Comparison of ENCODE assay signal across 19 cellular contexts in genomic region chr2:210584834-210585233, GRCh38. TPM values are rescaled to one million over a fixed set of nuclear protein-coding genes. Genes with fewer than 3 reads are reported as not detected.
A peak's percentile ranks its signal among the peaks of the same experiment; 100 is the strongest.
DNase-seq lines count a peak whose midpoint lies in the region; ATAC-seq, FAIRE-seq and TF ChIP-seq lines count a peak whose summit lies in the region.
"Had no signal": no experiment of that assay in that cellular context is flagged by ENCODE, and none has a peak within 500 bp of the region (broad histone marks: within the 10 kb centered on the region; RNA-seq: fewer than 3 reads in every experiment).

No MANE protein-coding gene starts in this region.

- H3K9ac ChIP-seq in PC-3 (ENCODE audit: low read length) (peak overlapping the region; percentile 54), endothelial cell of umbilical vein (replicated peaks; ENCODE audit: extremely low read depth, insufficient read depth, low read length) (no peak overlapping the region)

- H3K4me2 ChIP-seq in PC-3 (ENCODE audit: low read length), result peak overlapping the region; percentile 47
- no peak overlapping the region for H3K4me2 ChIP-seq in endothelial cell of umbilical vein (ENCODE audit: insufficient read depth, low read length)

- no peaks in the 10 kb centered on the region for H3K36me3 Mint-ChIP-seq in CD14-positive monocyte
- H3K36me3 Mint-ChIP-seq: memory B cell; stimulated activated naive B cell treated with anti-CD40 and anti-IgM and Interleukin-4, amounts not matched to agents 10 μg/mL and 1 μg/mL and 100 μg/mL, for 72 hours had no signal

- no peak for TF ChIP-seq POLR2A in endothelial cell of umbilical vein (IDR thresholded peaks at IDR 0.05; ENCODE audit: low read depth, low read length)

- H3K27me3 ChIP-seq in PC-3 (ENCODE audit: low read length), result no peaks in the 10 kb centered on the region
- no peaks in the 10 kb centered on the region for H3K27me3 ChIP-seq in endothelial cell of umbilical vein (ENCODE audit: control insufficient read depth in 2 of 2, insufficient read depth in 2 of 2, low read length in 2 of 2)
- H3K27me3 ChIP-seq: upper lobe of left lung had no signal

- no peaks in the 10 kb centered on the region for H3K27me3 Mint-ChIP-seq in CD14-positive monocyte (ENCODE audit: low read depth in 3 of 3)
- H3K27me3 Mint-ChIP-seq: memory B cell; stimulated activated naive B cell treated with anti-CD40 and anti-IgM and Interleukin-4, amounts not matched to agents 10 μg/mL and 1 μg/mL and 100 μg/mL, for 72 hours had no signal

- no peak overlapping the region for H3K27ac Mint-ChIP-seq in CD14-positive monocyte
- H3K27ac Mint-ChIP-seq: activated CD4-positive, alpha-beta memory T cell treated with anti-CD3 and anti-CD28 coated beads, Interleukin-2, amount 10 ng/mL, durations not matched to agents 7 days and 5 days; activated T-helper 1 cell treated with anti-CD3 and anti-CD28 coated beads, Interleukin-12 subunit alpha, Interleukin-12 subunit beta, Interleukin-2, Interleukin-4 antibody, amounts not matched to agents 30 ng/mL and 10 ng/mL and 1 ng/mL, durations not matched to agents 14 hours and 24 hours and 36 hours; memory B cell; stimulated activated naive B cell treated with anti-CD40 and anti-IgM and Interleukin-4, amounts not matched to agents 10 μg/mL and 1 μg/mL and 100 μg/mL, for 72 hours had no signal

- DNase-seq in DMS53 treated with DMSO at 0.1 percent for 48 hours (lab: John Stamatoyannopoulos, UW; ENCODE audit: unreplicated experiment) (peak; percentile 24), PC-3 (peak; percentile 86), endothelial cell of umbilical vein (ENCODE audit: low read depth, low spot score) (peak; percentile 10), myocyte (ENCODE audit: low read depth) (peak; percentile 65), hypothalamus (lab: John Stamatoyannopoulos, UW) (no peak), CD14-positive monocyte (ENCODE audit: low spot score) (no peak), NCI-H446 treated with DMSO at 0.1 percent for 48 hours (lab: John Stamatoyannopoulos, UW) (no peak), NCI-H2029 treated with DMSO at 0.1 percent for 48 hours (lab: John Stamatoyannopoulos, UW) (no peak)
- DNase-seq: activated CD4-positive, alpha-beta memory T cell treated with anti-CD3 and anti-CD28 coated beads, Interleukin-2, amount 10 ng/mL, durations not matched to agents 7 days and 5 days; NCI-H2171; nucleus accumbens; stimulated activated naive B cell treated with anti-CD40 and anti-IgM and Interleukin-4, amounts not matched to agents 10 μg/mL and 1 μg/mL and 100 μg/mL, for 72 hours; upper lobe of left lung had no signal

- peak; percentile 8 for FAIRE-seq in endothelial cell of umbilical vein (lab: Jason Lieb, UNC)
- FAIRE-seq: GM18507, HTR-8/SVneo, TTC549 had no signal

- H3K36me3 ChIP-seq in PC-3 (ENCODE audit: low read depth, low read length) (no peaks in the 10 kb centered on the region), endothelial cell of umbilical vein (ENCODE audit: control insufficient read depth in 2 of 2, extremely low read depth in 1 of 2, insufficient read depth in 2 of 2, low read length in 2 of 2) (no peaks in the 10 kb centered on the region)
- H3K36me3 ChIP-seq: upper lobe of left lung had no signal

- no peaks in the 10 kb centered on the region for H3K9me1 ChIP-seq in endothelial cell of umbilical vein (replicated peaks; ENCODE audit: control insufficient read depth, extremely low read depth, insufficient read depth, low read length)

- no peak overlapping the region for H3K4me3 Mint-ChIP-seq in CD14-positive monocyte
- H3K4me3 Mint-ChIP-seq: activated CD4-positive, alpha-beta memory T cell treated with anti-CD3 and anti-CD28 coated beads, Interleukin-2, amount 10 ng/mL, durations not matched to agents 7 days and 5 days; activated T-helper 1 cell treated with anti-CD3 and anti-CD28 coated beads, Interleukin-12 subunit alpha, Interleukin-12 subunit beta, Interleukin-2, Interleukin-4 antibody, amounts not matched to agents 30 ng/mL and 10 ng/mL and 1 ng/mL, durations not matched to agents 14 hours and 24 hours and 36 hours; memory B cell; stimulated activated naive B cell treated with anti-CD40 and anti-IgM and Interleukin-4, amounts not matched to agents 10 μg/mL and 1 μg/mL and 100 μg/mL, for 72 hours had no signal

- ATAC-seq in PC-3, result peak; percentile 95
- ATAC-seq: stimulated activated naive B cell treated with anti-CD40 and anti-IgM and Interleukin-4, amounts not matched to agents 10 μg/mL and 1 μg/mL and 100 μg/mL, for 72 hours had no signal

- CTCF ChIA-PET in PC-3 (lab: Charles Lee), result no interaction called here
- CTCF ChIA-PET in endothelial cell of umbilical vein (lab: Charles Lee), result interaction anchor here (1.8 kb wide), 1 partner anchor 9 kb away, joined by 5 read pairs; no protein-coding TSS in a partner anchor

- BruUV-seq in PC-3 (replicated peaks; lab: Mats Ljungman, UMichigan), result no TSS peak
- no TSS peak for BruUV-seq in endothelial cell of umbilical vein (replicated peaks; lab: Mats Ljungman, UMichigan)

- H4K20me1 ChIP-seq in PC-3 (ENCODE audit: low read length) (no peaks in the 10 kb centered on the region), endothelial cell of umbilical vein (replicated peaks; ENCODE audit: control insufficient read depth, extremely low read depth, insufficient read depth, low read length) (no peaks in the 10 kb centered on the region)

- POLR2A ChIA-PET in PC-3 (lab: Charles Lee; ENCODE audit: unreplicated experiment) (interaction anchor here (0.6 kb wide), 1 partner anchor 692 kb away, joined by 3 read pairs; no protein-coding TSS in a partner anchor), endothelial cell of umbilical vein (lab: Charles Lee) (no interaction called here)

- H3F3A ChIP-seq in PC-3 (ENCODE audit: low read length, unreplicated experiment), result no peaks in the 10 kb centered on the region

- peak overlapping the region; percentile 88 for H3K27ac ChIP-seq in PC-3 (ENCODE audit: low read length)
- H3K27ac ChIP-seq in endothelial cell of umbilical vein (ENCODE audit: insufficient read depth, low read depth, low read length), result no peak overlapping the region
- H3K27ac ChIP-seq: skin epidermis, upper lobe of left lung had no signal

- TF ChIP-seq CTCF in PC-3 (conservative IDR thresholded peaks at IDR 0.05; ENCODE audit: low read depth, low read length), result no peak
- TF ChIP-seq CTCF in endothelial cell of umbilical vein (IDR thresholded peaks at IDR 0.05; ENCODE audit: extremely low read depth in 1 of 2, insufficient read depth in 1 of 2, low read depth in 1 of 2, low read length in 2 of 2), result no peak
- TF ChIP-seq CTCF in CD14-positive monocyte (IDR thresholded peaks at IDR 0.05), result no peak

- no peaks in the 10 kb centered on the region for H3K9me2 ChIP-seq in PC-3 (replicated peaks; ENCODE audit: low read length)

- dilution Hi-C loops in endothelial cell of umbilical vein (cut with MboI; ENCODE audit: extremely low pct_ligation_motif_present, low sequenced_read_pairs), result no loop called here

- no peak overlapping the region for H3K4me3 ChIP-seq in PC-3 (ENCODE audit: low read length)
- no peak overlapping the region for H3K4me3 ChIP-seq in endothelial cell of umbilical vein (replicated peaks in 1 of 3; ENCODE audit: insufficient read depth in 1 of 3, low read depth in 1 of 3, low read length in 3 of 3)
- H3K4me3 ChIP-seq: skin epidermis, upper lobe of left lung had no signal

- peak overlapping the region; percentile 23; the same call in 1 of the 2 replicates for H2AFZ ChIP-seq in PC-3 (ENCODE audit: low read length)
- no peak overlapping the region for H2AFZ ChIP-seq in endothelial cell of umbilical vein (ENCODE audit: low read depth, low read length)

- H3K79me2 ChIP-seq in PC-3 (ENCODE audit: low read length) (no peaks in the 10 kb centered on the region), endothelial cell of umbilical vein (ENCODE audit: control insufficient read depth, insufficient read depth, low read length) (no peaks in the 10 kb centered on the region)

- H3K9me3 ChIP-seq in PC-3 (ENCODE audit: low read length) (no peaks in the 10 kb centered on the region), endothelial cell of umbilical vein (replicated peaks; ENCODE audit: control insufficient read depth, insufficient read depth, low read length) (no peaks in the 10 kb centered on the region)
- H3K9me3 ChIP-seq: upper lobe of left lung had no signal

- H3K4me1 ChIP-seq in PC-3 (ENCODE audit: insufficient read depth, low read length), result peaks cover 15% of the 10 kb centered on the region
- H3K4me1 ChIP-seq in endothelial cell of umbilical vein (ENCODE audit: control insufficient read depth, extremely low read depth, insufficient read depth, low read length), result no peaks in the 10 kb centered on the region
- H3K4me1 ChIP-seq: upper lobe of left lung had no signal

- H3K9me3 Mint-ChIP-seq in CD14-positive monocyte, result peaks cover 0 to 2% (median 0%) of the 10 kb centered on the region in 7 donors
- H3K9me3 Mint-ChIP-seq: activated CD4-positive, alpha-beta memory T cell treated with anti-CD3 and anti-CD28 coated beads, Interleukin-2, amount 10 ng/mL, durations not matched to agents 7 days and 5 days; activated T-helper 1 cell treated with anti-CD3 and anti-CD28 coated beads, Interleukin-12 subunit alpha, Interleukin-12 subunit beta, Interleukin-2, Interleukin-4 antibody, amounts not matched to agents 30 ng/mL and 10 ng/mL and 1 ng/mL, durations not matched to agents 14 hours and 24 hours and 36 hours; memory B cell; stimulated activated naive B cell treated with anti-CD40 and anti-IgM and Interleukin-4, amounts not matched to agents 10 μg/mL and 1 μg/mL and 100 μg/mL, for 72 hours had no signal

- H3K4me1 Mint-ChIP-seq in CD14-positive monocyte, result no peaks in the 10 kb centered on the region
- H3K4me1 Mint-ChIP-seq: activated CD4-positive, alpha-beta memory T cell treated with anti-CD3 and anti-CD28 coated beads, Interleukin-2, amount 10 ng/mL, durations not matched to agents 7 days and 5 days; memory B cell; stimulated activated naive B cell treated with anti-CD40 and anti-IgM and Interleukin-4, amounts not matched to agents 10 μg/mL and 1 μg/mL and 100 μg/mL, for 72 hours had no signal

- intact Hi-C loops in PC-3 (cut with micrococcal nuclease) (no loop called here), endothelial cell of umbilical vein (cut with micrococcal nuclease) (no loop called here), CD14-positive monocyte (cut with micrococcal nuclease) (no loop called here)

RNA-seq across cellular contexts. Expression of gene CPS1, which starts 28.4 kb away (rescaled TPM):
- 17.7 and 17.9 TPM in 2 replicates for total RNA-seq in PC-3 (2014; rRNA removed)
- 0.53 and 0.88 TPM in 2 replicates for total RNA-seq in endothelial cell of umbilical vein
- 0.18 and 0.24 TPM in 2 replicates for polyA plus RNA-seq in endothelial cell of umbilical vein
- 0.16 and 0.21 TPM in 2 replicates for polyA plus RNA-seq in endothelial cell of umbilical vein (2011; cell fraction: cytosol; rRNA removed)
- polyA plus RNA-seq in endothelial cell of umbilical vein (2011; cell fraction: nucleus; rRNA removed), result 0.46 and 1.1 TPM in 2 replicates
- polyA plus RNA-seq in endothelial cell of umbilical vein (2012), result 2.7 and 5.4 TPM in 2 replicates
- polyA minus RNA-seq in endothelial cell of umbilical vein, result 0.39 and 2.8 TPM in 2 replicates
- 422 TPM for polyA minus RNA-seq in endothelial cell of umbilical vein (2011; cell fraction: cytosol; rRNA and poly(A)+ RNA removed)
- polyA minus RNA-seq in endothelial cell of umbilical vein (2011; cell fraction: nucleus; rRNA and poly(A)+ RNA removed), result 2.2 and 3.7 TPM in 2 replicates
- 27.5 and 33.9 TPM in 2 replicates for total RNA-seq in myocyte
- polyA plus RNA-seq in myocyte (2012), result 7.8 TPM
- not detected for polyA plus RNA-seq in CD14-positive monocyte

Comparison
In these comparisons a context has a peak if more than half of its experiments do, and no peak if none do; other contexts are left out.
1. DNase-seq: peak in DMS53 treated with DMSO at 0.1 percent for 48 hours (single experiment), PC-3 (single experiment), endothelial cell of umbilical vein (single experiment) and myocyte (single experiment); none in hypothalamus (0 of 51), CD14-positive monocyte (single experiment), NCI-H446 treated with DMSO at 0.1 percent for 48 hours (single experiment) and NCI-H2029 treated with DMSO at 0.1 percent for 48 hours (single experiment).